Comparison of ENCODE assay signal across 20 cellular contexts in the genomic region with DNA sequence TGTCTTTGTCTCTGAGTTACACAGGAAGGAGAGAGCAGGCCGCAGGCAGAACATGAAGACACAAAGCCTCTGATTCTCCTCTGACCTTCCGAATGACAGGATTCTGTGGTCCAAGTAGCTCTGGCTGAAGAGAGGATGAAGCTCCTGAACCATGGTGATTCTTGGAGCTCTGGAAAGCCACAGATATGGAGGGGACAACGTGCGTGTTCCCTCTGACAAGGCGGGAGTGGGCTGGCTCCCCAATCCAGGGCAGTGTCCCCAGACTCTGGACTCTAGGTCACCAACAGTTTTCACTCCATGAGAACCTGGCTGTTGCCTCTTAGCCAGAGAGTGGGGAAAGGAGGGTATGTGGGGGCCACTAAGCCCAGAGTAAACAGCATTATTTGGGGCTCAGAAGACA. TPM values are rescaled to one million over a fixed set of nuclear protein-coding genes. Genes with fewer than 3 reads are reported as not detected.
DNase-seq lines count a peak whose midpoint lies in the region; ATAC-seq, FAIRE-seq and TF ChIP-seq lines count a peak whose summit lies in the region.
"Had no signal": no experiment of that assay in that cellular context is flagged by ENCODE, and none has a peak within 500 bp of the region (broad histone marks: within the 10 kb centered on the region; RNA-seq: fewer than 3 reads in every experiment).

No MANE protein-coding gene starts in this region.

- no peak for TF ChIP-seq CTCF in endodermal cell (conservative IDR thresholded peaks at IDR 0.05)

- H3K4me1 Mint-ChIP-seq in stimulated activated naive CD8-positive, alpha-beta T cell treated with anti-CD3 and anti-CD28 coated beads, Interleukin-15, amount 100 ng/mL, for 72 hours, result no peaks in the 10 kb centered on the region
- H3K4me1 Mint-ChIP-seq in endodermal cell, result peaks cover 13% of the 10 kb centered on the region

- H3K4me3 ChIP-seq in endodermal cell (ENCODE audit: low read length) (no peak overlapping the region), small intestine (ENCODE audit: low read depth in 1 of 2, low read length in 2 of 2) (no peak overlapping the region)
- H3K4me3 ChIP-seq: A549, GM12878 had no signal

- no peak overlapping the region for H3K27ac ChIP-seq in endodermal cell (ENCODE audit: low read depth, low read length)
- H3K27ac ChIP-seq in small intestine (ENCODE audit: low read depth in 1 of 2, low read length in 1 of 2), result no peak overlapping the region
- H3K27ac ChIP-seq: 22Rv1, A549 had no signal

- H3K27me3 ChIP-seq in endodermal cell (ENCODE audit: control insufficient read depth, insufficient read depth, low read length, poor library complexity, severe bottlenecking) (peaks cover 9% of the 10 kb centered on the region), small intestine (ENCODE audit: control insufficient read depth in 2 of 2, insufficient read depth in 2 of 2, low read length in 2 of 2) (peaks cover 0 to 2% of the 10 kb centered on the region in 2 donors)

- H3K9ac ChIP-seq in endodermal cell (ENCODE audit: extremely low read depth, low read length, poor library complexity, severe bottlenecking), result no peak overlapping the region

- no peak overlapping the region for H3K4me3 Mint-ChIP-seq in stimulated activated naive CD8-positive, alpha-beta T cell treated with anti-CD3 and anti-CD28 coated beads, Interleukin-15, amount 100 ng/mL, for 72 hours
- H3K4me3 Mint-ChIP-seq in endodermal cell, result no peak overlapping the region
- H3K4me3 Mint-ChIP-seq: CD14-positive monocyte; CD8-positive, alpha-beta T cell had no signal

- no peak for FAIRE-seq in small intestine (lab: Jason Lieb, UNC)
- FAIRE-seq: A549, GM12878, HepG2 had no signal

- H3K9me3 ChIP-seq in endodermal cell (ENCODE audit: control insufficient read depth, low read length) (no peaks in the 10 kb centered on the region), small intestine (ENCODE audit: control insufficient read depth, low read depth) (no peaks in the 10 kb centered on the region)
- H3K9me3 ChIP-seq: A549 had no signal

- no peaks in the 10 kb centered on the region for H3K36me3 Mint-ChIP-seq in endodermal cell (ENCODE audit: low read depth)
- H3K36me3 Mint-ChIP-seq: CD14-positive monocyte; CD8-positive, alpha-beta T cell had no signal

- H3K4me1 ChIP-seq in endodermal cell (ENCODE audit: control insufficient read depth, insufficient read depth, low read length) (no peaks in the 10 kb centered on the region), small intestine (ENCODE audit: control insufficient read depth in 2 of 2, insufficient read depth in 1 of 2, low read depth in 1 of 2, low read length in 1 of 2) (peaks cover 0 to 8% of the 10 kb centered on the region in 2 donors)
- H3K4me1 ChIP-seq: A549 had no signal

- H3K9me3 Mint-ChIP-seq in stimulated activated naive CD8-positive, alpha-beta T cell treated with anti-CD3 and anti-CD28 coated beads, Interleukin-15, amount 100 ng/mL, for 72 hours, result peaks cover 5 to 7% of the 10 kb centered on the region in 2 donors
- peaks cover 4% of the 10 kb centered on the region for H3K9me3 Mint-ChIP-seq in endodermal cell
- H3K9me3 Mint-ChIP-seq: CD8-positive, alpha-beta T cell had no signal

- H3K27me3 Mint-ChIP-seq in stimulated activated naive CD8-positive, alpha-beta T cell treated with anti-CD3 and anti-CD28 coated beads, Interleukin-15, amount 100 ng/mL, for 72 hours, result peaks cover 19% of the 10 kb centered on the region
- H3K27me3 Mint-ChIP-seq in endodermal cell (ENCODE audit: insufficient read depth), result peaks cover 38% of the 10 kb centered on the region

- peak; percentile 9 for DNase-seq in activated CD4-positive, CD25-positive, alpha-beta regulatory T cell treated with anti-CD3 and anti-CD28 coated beads, Interleukin-2, amount 50 U/mL, for 72 hours
- DNase-seq in activated CD4-positive, CD25-positive, alpha-beta regulatory T cell (lab: John Stamatoyannopoulos, UW), result no peak
- DNase-seq in stimulated activated naive CD8-positive, alpha-beta T cell treated with anti-CD3 and anti-CD28 coated beads, Interleukin-15, amount 100 ng/mL, for 72 hours, result no peak
- no peak for DNase-seq in stimulated activated naive CD8-positive, alpha-beta T cell treated with anti-CD3 and anti-CD28 coated beads, Interleukin-15, Interleukin-2, amounts not matched to agents 100 U/mL and 50 U/mL, for 24 hours
- DNase-seq in endodermal cell (peak; percentile 17), small intestine (peak; percentile 66), NCI-H2171 treated with DMSO at 0.1 percent for 48 hours (lab: John Stamatoyannopoulos, UW) (no peak)
- DNase-seq: AML-193, Calu3, DMS79 treated with DMSO at 0.1 percent for 48 hours, GOT3, H7 had no signal

- no peaks in the 10 kb centered on the region for H3K36me3 ChIP-seq in endodermal cell (ENCODE audit: control insufficient read depth, insufficient read depth, low read length)
- H3K36me3 ChIP-seq in small intestine (ENCODE audit: control insufficient read depth in 2 of 2, insufficient read depth in 2 of 2, low read length in 2 of 2), result no peaks in the 10 kb centered on the region

- WGBS in endodermal cell (ENCODE audit: insufficient coverage in 1 of 2, insufficient read length in 1 of 2), 2 experiments, result 87 to 94% methylated on average over 5 of the region's 5 CpGs
- 34 to 72% (median 53%) methylated on average over 5 of the region's 5 CpGs for WGBS in small intestine, 3 donors

- H3K27ac Mint-ChIP-seq in stimulated activated naive CD8-positive, alpha-beta T cell treated with anti-CD3 and anti-CD28 coated beads, Interleukin-15, amount 100 ng/mL, for 72 hours, result peak overlapping the region; percentile 3 to 9
- H3K27ac Mint-ChIP-seq in endodermal cell, result no peak overlapping the region
- H3K27ac Mint-ChIP-seq: CD14-positive monocyte; CD8-positive, alpha-beta T cell had no signal

- ATAC-seq in stimulated activated naive CD8-positive, alpha-beta T cell treated with anti-CD3 and anti-CD28 coated beads, Interleukin-15, amount 100 ng/mL, for 72 hours, result no peak
- no peak for ATAC-seq in stimulated activated naive CD8-positive, alpha-beta T cell treated with anti-CD3 and anti-CD28 coated beads, Interleukin-15, Interleukin-2, amounts not matched to agents 100 U/mL and 50 U/mL, for 24 hours
- no peak for ATAC-seq in HG02588 (IDR thresholded peaks at IDR 0.05; ENCODE audit: unreplicated experiment)
- ATAC-seq: A549; CD8-positive, alpha-beta T cell; GM12878; HepG2 had no signal

RNA-seq across cellular contexts. Expression of a gene that starts 7.4 kb away (rescaled TPM):
- 1 to 10 TPM; 2.7 to 4.1 TPM for total RNA-seq in endodermal cell
- 0.28 TPM for polyA plus RNA-seq in endodermal cell (2013, experiment 1 of 2)
- 0.50 TPM for polyA plus RNA-seq in endodermal cell (2013, experiment 2 of 2)
- polyA plus RNA-seq in small intestine, result 10 to 100 TPM in 2 of 3 donors, 1 to 10 TPM in 1; 8.8 to 27.3 (median 23.0) TPM
- total RNA-seq: CD8-positive, alpha-beta T cell; GM12878; HepG2 had no signal
- polyA plus RNA-seq: A549, BJ, CD14-positive monocyte, GM12878, HepG2 had no signal

RNA-seq across cellular contexts. Expression of a gene that starts 38.1 kb away (rescaled TPM):
- 10 to 100 TPM; 33.2 to 36.9 TPM for total RNA-seq in endodermal cell
- polyA plus RNA-seq in endodermal cell (2013, experiment 1 of 2), result 16.0 TPM
- 14.1 TPM for polyA plus RNA-seq in endodermal cell (2013, experiment 2 of 2)
- 10 to 100 TPM in 2 of 3 donors, 1 to 10 TPM in 1; 6.5 to 26.2 (median 17.0) TPM for polyA plus RNA-seq in small intestine
- total RNA-seq: HepG2 had no signal
- polyA plus RNA-seq: HepG2 had no signal

RNA-seq across cellular contexts. Expression of a gene that starts 40.6 kb away (rescaled TPM):
- total RNA-seq in endodermal cell, result under 1 TPM; 0.15 to 0.22 TPM
- not detected for polyA plus RNA-seq in endodermal cell (2013, experiment 1 of 2)
- not detected for polyA plus RNA-seq in endodermal cell (2013, experiment 2 of 2)
- under 1 TPM in 1 of 3 donors, not detected in 2; 0.01 TPM for polyA plus RNA-seq in small intestine
- total RNA-seq: Calu3; CD8-positive, alpha-beta T cell; GM12878; H7; HepG2 had no signal
- polyA plus RNA-seq: A549, BJ, CD14-positive monocyte, GM12878, HepG2 had no signal

RNA-seq across cellular contexts. Expression of a gene that starts 46.3 kb away (rescaled TPM):
- not detected for total RNA-seq in endodermal cell
- not detected for polyA plus RNA-seq in endodermal cell (2013, experiment 1 of 2)
- not detected for polyA plus RNA-seq in endodermal cell (2013, experiment 2 of 2)
- not detected for polyA plus RNA-seq in small intestine
- total RNA-seq: Calu3; CD8-positive, alpha-beta T cell; GM12878; H7; HepG2 had no signal
- polyA plus RNA-seq: A549, BJ, CD14-positive monocyte, GM12878, HepG2 had no signal

Comparison
In these comparisons a context has a peak if more than half of its experiments do, and no peak if none do; other contexts are left out.
1. DNase-seq: peak in activated CD4-positive, CD25-positive, alpha-beta regulatory T cell treated with anti-CD3 and anti-CD28 coated beads, Interleukin-2, amount 50 U/mL, for 72 hours (single experiment), endodermal cell (single experiment) and small intestine (single experiment); none in activated CD4-positive, CD25-positive, alpha-beta regulatory T cell (0 of 4), stimulated activated naive CD8-positive, alpha-beta T cell treated with anti-CD3 and anti-CD28 coated beads, Interleukin-15, amount 100 ng/mL, for 72 hours (0 of 2), stimulated activated naive CD8-positive, alpha-beta T cell treated with anti-CD3 and anti-CD28 coated beads, Interleukin-15, Interleukin-2, amounts not matched to agents 100 U/mL and 50 U/mL, for 24 hours (single experiment) and NCI-H2171 treated with DMSO at 0.1 percent for 48 hours (single experiment).